In genomic region chr6:40398034-40398679, GRCh38 we compare ENCODE assay signal across 26 cellular contexts.
DNase-seq lines count a peak whose midpoint lies in the region; ATAC-seq and TF ChIP-seq lines count a peak whose summit lies in the region.
"Had no signal": no experiment of that assay in that cellular context is flagged by ENCODE, and none has a peak within 500 bp of the region (broad histone marks: within the 10 kb centered on the region; RNA-seq: fewer than 3 reads in every experiment).

No MANE protein-coding gene starts in this region.

- H3K36me3 ChIP-seq in sigmoid colon, result no peaks in the 10 kb centered on the region
- H3K36me3 ChIP-seq: BE2C had no signal

- ATAC-seq in left lobe of liver (peak; percentile 82), HG02763 (IDR thresholded peaks at IDR 0.05; ENCODE audit: unreplicated experiment) (no peak)
- ATAC-seq: Right ventricle myocardium inferior had no signal

- peaks cover 11% of the 10 kb centered on the region for H3K4me1 Mint-ChIP-seq in activated T-cell treated with anti-CD3 and anti-CD28 coated beads, Interleukin-2, amount 50 U/mL, for 24 hours (ENCODE audit: low read depth)

- H3K36me3 Mint-ChIP-seq in activated T-cell treated with anti-CD3 and anti-CD28 coated beads, Interleukin-2, amount 50 U/mL, for 24 hours (ENCODE audit: low read depth), result no peaks in the 10 kb centered on the region

- H3K27ac Mint-ChIP-seq in activated T-cell treated with anti-CD3 and anti-CD28 coated beads, Interleukin-2, amount 50 U/mL, for 24 hours, result no peak overlapping the region

- no peaks in the 10 kb centered on the region for H3K27me3 ChIP-seq in sigmoid colon
- H3K27me3 ChIP-seq: BE2C had no signal

- intact Hi-C loops in sigmoid colon (cut with DNase I), result no loop called here

- no peak for TF ChIP-seq CTCF in sigmoid colon (IDR thresholded peaks at IDR 0.05)

- H3K9me3 ChIP-seq in sigmoid colon, result no peaks in the 10 kb centered on the region
- H3K9me3 ChIP-seq: BE2C had no signal

- H3K27me3 Mint-ChIP-seq in activated T-cell treated with anti-CD3 and anti-CD28 coated beads, Interleukin-2, amount 50 U/mL, for 24 hours, result no peaks in the 10 kb centered on the region

- no peaks in the 10 kb centered on the region for H3K4me1 ChIP-seq in sigmoid colon

- H3K27ac ChIP-seq in angular gyrus (ENCODE audit: low read depth, low read length) (peak overlapping the region; percentile 34), sigmoid colon (no peak overlapping the region)
- H3K27ac ChIP-seq: HL-60, PC-9 had no signal

- 82 to 84% methylated on average over 10 of the region's 10 CpGs for WGBS in sigmoid colon, 2 donors

- TF ChIP-seq POLR2A in sigmoid colon (IDR thresholded peaks at IDR 0.05), result no peak

- TF ChIP-seq EP300 in sigmoid colon (IDR thresholded peaks at IDR 0.05), result no peak

- no peak overlapping the region for H3K4me3 Mint-ChIP-seq in activated T-cell treated with anti-CD3 and anti-CD28 coated beads, Interleukin-2, amount 50 U/mL, for 24 hours

- DNase-seq in activated T-cell treated with anti-CD3 and anti-CD28 coated beads, Interleukin-2, amount 50 U/mL, for 24 hours, result peak; percentile 5
- DNase-seq in activated T-cell treated with anti-CD3 and anti-CD28 coated beads, Interleukin-2, amount 50 U/mL, for 48 hours, result no peak
- DNase-seq in left lobe of liver (ENCODE audit: low spot score) (peak; percentile 82), sigmoid colon (peak; percentile 15), superior temporal gyrus (ENCODE audit: extremely low spot score) (no peak)
- no peak for DNase-seq in activated CD8-positive, alpha-beta memory T cell treated with anti-CD3 and anti-CD28 coated beads for 24 hours
- DNase-seq: 8988T; ACHN; Calu3; DMS79 treated with DMSO at 0.1 percent for 48 hours; GF-D8; GOT3; HCEC 1CT; KBM-7; MV-4-11; NCI-H1105 treated with DMSO at 0.1 percent for 48 hours; NCI-H146; NCI-H446 treated with DMSO at 0.1 percent for 48 hours; NCI-H526; NK-92 treated with Interleukin-12 subunit alpha and Interleukin-12 subunit beta, amount 100 ng/mL, for 24 hours; PC-9 had no signal

- H3K4me3 ChIP-seq in sigmoid colon, result no peak overlapping the region
- H3K4me3 ChIP-seq: PC-9 had no signal

- no peaks in the 10 kb centered on the region for H3K9me3 Mint-ChIP-seq in activated T-cell treated with anti-CD3 and anti-CD28 coated beads, Interleukin-2, amount 50 U/mL, for 24 hours

Comparison
In these comparisons a context has a peak if more than half of its experiments do, and no peak if none do; other contexts are left out.
1. DNase-seq: peak in activated T-cell treated with anti-CD3 and anti-CD28 coated beads, Interleukin-2, amount 50 U/mL, for 24 hours (single experiment), left lobe of liver (single experiment) and sigmoid colon (single experiment); none in activated T-cell treated with anti-CD3 and anti-CD28 coated beads, Interleukin-2, amount 50 U/mL, for 48 hours (0 of 2), activated CD8-positive, alpha-beta memory T cell treated with anti-CD3 and anti-CD28 coated beads for 24 hours (single experiment) and superior temporal gyrus (single experiment).